In genomic region chr5:137891849-137892248, GRCh38 we compare ENCODE assay signal across 17 cellular contexts. TPM values are rescaled to one million over a fixed set of nuclear protein-coding genes. Genes with fewer than 3 reads are reported as not detected.
DNase-seq lines count a peak whose midpoint lies in the region; TF ChIP-seq lines count a peak whose summit lies in the region.
"Had no signal": no experiment of that assay in that cellular context is flagged by ENCODE, and none has a peak within 500 bp of the region (broad histone marks: within the 10 kb centered on the region; RNA-seq: fewer than 3 reads in every experiment).

No MANE protein-coding gene starts in this region.

- TF ChIP-seq CTCF in HEK293 (tag by site-specific recombination; IDR thresholded peaks at IDR 0.05) (no peak), brain microvascular endothelial cell (IDR thresholded peaks at IDR 0.05; ENCODE audit: low read depth, low read length, missing control alignments) (peak; percentile 25), osteocyte (IDR thresholded peaks at IDR 0.05) (peak; percentile 23)

- H3K4me3 Mint-ChIP-seq in osteocyte (ENCODE audit: unreplicated experiment): no peak overlapping the region
- H3K4me3 Mint-ChIP-seq: activated CD8-positive, alpha-beta memory T cell treated with anti-CD3 and anti-CD28 coated beads, Interleukin-2, amount 10 ng/mL, durations not matched to agents 7 days and 5 days; GM23338; nephron had no signal

- H3K27ac ChIP-seq in HEK293 (ENCODE audit: extremely low read depth, low read depth, low read length): no peak overlapping the region
- H3K27ac ChIP-seq in brain microvascular endothelial cell: no peak overlapping the region
- H3K27ac ChIP-seq: body of pancreas, upper lobe of left lung had no signal

- POLR2A ChIA-PET in HEK293 (lab: Yijun Ruan, JAX): no interaction called here

- H3K27ac Mint-ChIP-seq in osteocyte (ENCODE audit: unreplicated experiment): no peak overlapping the region
- H3K27ac Mint-ChIP-seq: activated CD8-positive, alpha-beta memory T cell treated with anti-CD3 and anti-CD28 coated beads, Interleukin-2, amount 10 ng/mL, durations not matched to agents 7 days and 5 days; GM23338; nephron had no signal

- CTCF ChIA-PET in HEK293 (lab: Yijun Ruan, JAX): interaction anchor here (1.4 to 2.2 kb wide), 2 partner anchors 10 to 112 kb away, joined by 8 to 10 read pairs; no protein-coding TSS in a partner anchor

- no peaks in the 10 kb centered on the region for H3K27me3 ChIP-seq in brain microvascular endothelial cell (replicated peaks)
- H3K27me3 ChIP-seq: body of pancreas, upper lobe of left lung had no signal

- H3K36me3 Mint-ChIP-seq in osteocyte (ENCODE audit: unreplicated experiment): no peaks in the 10 kb centered on the region
- H3K36me3 Mint-ChIP-seq: activated CD8-positive, alpha-beta memory T cell treated with anti-CD3 and anti-CD28 coated beads, Interleukin-2, amount 10 ng/mL, durations not matched to agents 7 days and 5 days had no signal

- in situ Hi-C loops in brain microvascular endothelial cell (cut with HindIII; ENCODE audit: low pct_ligation_motif_present, low sequenced_read_pairs): no loop called here

- H3K9me3 Mint-ChIP-seq in osteocyte (ENCODE audit: unreplicated experiment): no peaks in the 10 kb centered on the region
- H3K9me3 Mint-ChIP-seq: GM23338, nephron had no signal

- peaks cover 5% of the 10 kb centered on the region for H3K4me1 ChIP-seq in HEK293 (ENCODE audit: control insufficient read depth, insufficient read depth, low read length)
- H3K4me1 ChIP-seq: body of pancreas had no signal

- peaks cover 7% of the 10 kb centered on the region for H3K27me3 Mint-ChIP-seq in osteocyte (ENCODE audit: unreplicated experiment)

- DNase-seq in activated naive CD4-positive, alpha-beta T cell treated with anti-CD3 and anti-CD28 coated beads, Interleukin-2, amount 50 U/mL, for 16 hours: peak; percentile 15
- DNase-seq in activated naive CD4-positive, alpha-beta T cell treated with Interleukin-2 at 50 U/mL for 16 hours: no peak
- DNase-seq in brain microvascular endothelial cell (no peak), osteocyte (ENCODE audit: extremely low spot score, unreplicated experiment) (no peak), NCI-H526 treated with DMSO at 0.1 percent for 48 hours (lab: John Stamatoyannopoulos, UW) (no peak), GM19240 (ENCODE audit: insufficient read length, low spot score) (no peak), activated gamma-delta T cell (lab: John Stamatoyannopoulos, UW) (no peak)
- DNase-seq: activated CD8-positive, alpha-beta memory T cell treated with anti-CD3 and anti-CD28 coated beads, Interleukin-2, amount 10 ng/mL, durations not matched to agents 7 days and 5 days; activated gamma-delta T cell treated with Interleukin-2 at 50 U/mL for 16 hours; body of pancreas; IMR-90; stimulated activated CD4-positive, alpha-beta T cell treated with anti-CD3 and anti-CD28 coated beads, Interleukin-4, amount 100 ng/mL, for 4 hours; upper lobe of left lung had no signal

- H3K4me3 ChIP-seq in HEK293 (ENCODE audit: low read depth, low read length): no peak overlapping the region
- no peak overlapping the region for H3K4me3 ChIP-seq in brain microvascular endothelial cell (ENCODE audit: low read depth, low read length)
- H3K4me3 ChIP-seq: body of pancreas, GM23338, upper lobe of left lung had no signal

- H3K9me3 ChIP-seq in HEK293 (ENCODE audit: control insufficient read depth, insufficient read depth, low read depth, low read length): no peaks in the 10 kb centered on the region
- H3K9me3 ChIP-seq: body of pancreas, upper lobe of left lung had no signal

- peaks cover 4% of the 10 kb centered on the region for H3K4me1 Mint-ChIP-seq in osteocyte (ENCODE audit: unreplicated experiment)

- H3K36me3 ChIP-seq in HEK293 (ENCODE audit: control insufficient read depth in 2 of 2, insufficient read depth in 1 of 2, low read length in 2 of 2): no peaks in the 10 kb centered on the region
- H3K36me3 ChIP-seq in brain microvascular endothelial cell (replicated peaks): no peaks in the 10 kb centered on the region
- H3K36me3 ChIP-seq: upper lobe of left lung had no signal

TF ChIP-seq in HEK293, 187 proteins besides CTCF, POLR2A, EP300 and RAD21:
- TF ChIP-seq ZNF394 (tag by site-specific recombination; IDR thresholded peaks at IDR 0.05; ENCODE audit: borderline replicate concordance) (0 out of 2 replicates have a peak, but pooled peaks have one; percentile 2), ZNF600 (tag by site-specific recombination; IDR thresholded peaks at IDR 0.05) (0 out of 2 replicates have a peak, but pooled peaks have one; percentile 13)
- TF ChIP-seq, protein P1, sequence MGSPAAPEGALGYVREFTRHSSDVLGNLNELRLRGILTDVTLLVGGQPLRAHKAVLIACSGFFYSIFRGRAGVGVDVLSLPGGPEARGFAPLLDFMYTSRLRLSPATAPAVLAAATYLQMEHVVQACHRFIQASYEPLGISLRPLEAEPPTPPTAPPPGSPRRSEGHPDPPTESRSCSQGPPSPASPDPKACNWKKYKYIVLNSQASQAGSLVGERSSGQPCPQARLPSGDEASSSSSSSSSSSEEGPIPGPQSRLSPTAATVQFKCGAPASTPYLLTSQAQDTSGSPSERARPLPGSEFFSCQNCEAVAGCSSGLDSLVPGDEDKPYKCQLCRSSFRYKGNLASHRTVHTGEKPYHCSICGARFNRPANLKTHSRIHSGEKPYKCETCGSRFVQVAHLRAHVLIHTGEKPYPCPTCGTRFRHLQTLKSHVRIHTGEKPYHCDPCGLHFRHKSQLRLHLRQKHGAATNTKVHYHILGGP (tag by site-specific recombination; IDR thresholded peaks at IDR 0.05): no peak

RNA-seq across cellular contexts. Expression of gene PKD2L2, which starts 2.6 kb away (rescaled TPM):
- total RNA-seq in osteocyte: not detected in 2 replicates
- total RNA-seq: body of pancreas, GM23338, IMR-90, sciatic nerve, upper lobe of left lung had no signal

RNA-seq across cellular contexts. Expression of gene MYOT, which starts 24.2 kb away (rescaled TPM):
- total RNA-seq in osteocyte: not detected in 2 replicates
- total RNA-seq: activated CD8-positive, alpha-beta memory T cell treated with anti-CD3 and anti-CD28 coated beads, Interleukin-2, amount 10 ng/mL, durations not matched to agents 7 days and 5 days; GM23338; IMR-90; upper lobe of left lung had no signal
